In genomic region chr2:164014791-164015190, GRCh38 we compare ENCODE assay signal across 25 cellular contexts.
A peak's percentile ranks its signal among the peaks of the same experiment; 100 is the strongest.
DNase-seq lines count a peak whose midpoint lies in the region; ATAC-seq, FAIRE-seq and TF ChIP-seq lines count a peak whose summit lies in the region.
"Had no signal": no experiment of that assay in that cellular context is flagged by ENCODE, and none has a peak within 500 bp of the region (broad histone marks: within the 10 kb centered on the region; RNA-seq: fewer than 3 reads in every experiment).

No MANE protein-coding gene starts in this region.

- H4K20me1 ChIP-seq in BLaER1 (no peaks in the 10 kb centered on the region), astrocyte (ENCODE audit: insufficient read depth, low read length) (no peaks in the 10 kb centered on the region)

- H3K9me3 ChIP-seq in BLaER1, result 0 out of 2 replicates have a peak, but pooled peaks cover 3% of the 10 kb centered on the region
- H3K9me3 ChIP-seq in astrocyte (ENCODE audit: insufficient read depth, low read depth, low read length), result no peaks in the 10 kb centered on the region
- H3K9me3 ChIP-seq in mesenchymal stem cell (ENCODE audit: control insufficient read depth, low read length), result no peaks in the 10 kb centered on the region
- H3K9me3 ChIP-seq: A549, spleen, transverse colon had no signal

- peaks cover 28% of the 10 kb centered on the region for H3K4me1 Mint-ChIP-seq in astrocyte (ENCODE audit: low read depth, unreplicated experiment)
- H3K4me1 Mint-ChIP-seq: activated CD4-positive, alpha-beta memory T cell treated with anti-CD3 and anti-CD28 coated beads, Interleukin-2, amount 10 ng/mL, durations not matched to agents 7 days and 5 days; CD8-positive, alpha-beta memory T cell had no signal

- no peak for FAIRE-seq in astrocyte (lab: Jason Lieb, UNC)
- FAIRE-seq: A549, K562 had no signal

- no peak overlapping the region for H3K23ac ChIP-seq in mesenchymal stem cell (ENCODE audit: low read length in 2 of 2)

- no peak overlapping the region for H4K8ac ChIP-seq in mesenchymal stem cell (ENCODE audit: low read length)

- H3K36me3 ChIP-seq in BLaER1 (no peaks in the 10 kb centered on the region), astrocyte (ENCODE audit: insufficient read depth, low read length) (no peaks in the 10 kb centered on the region), mesenchymal stem cell (ENCODE audit: control insufficient read depth in 1 of 2, insufficient read depth in 2 of 2, low read depth in 1 of 2, low read length in 2 of 2) (no peaks in the 10 kb centered on the region)
- H3K36me3 ChIP-seq: spleen, transverse colon had no signal

- H3K9ac ChIP-seq in BLaER1 (no peak overlapping the region), astrocyte (ENCODE audit: low read length) (peak overlapping the region; percentile 14), mesenchymal stem cell (ENCODE audit: low read length) (peak overlapping the region; percentile 19)

- H3K9me3 Mint-ChIP-seq in astrocyte (ENCODE audit: unreplicated experiment), result no peaks in the 10 kb centered on the region

- H2BK5ac ChIP-seq in mesenchymal stem cell (ENCODE audit: low read depth, low read length, poor library complexity, severe bottlenecking), result no peak overlapping the region

- no peaks in the 10 kb centered on the region for H3K27me3 ChIP-seq in BLaER1
- H3K27me3 ChIP-seq in astrocyte (ENCODE audit: insufficient read depth, low read length), result no peaks in the 10 kb centered on the region
- no peaks in the 10 kb centered on the region for H3K27me3 ChIP-seq in mesenchymal stem cell (ENCODE audit: control insufficient read depth in 1 of 2, insufficient read depth in 1 of 2, low read length in 2 of 2)
- H3K27me3 ChIP-seq: spleen, transverse colon had no signal

- H3K4me1 ChIP-seq in BLaER1, result peaks cover 34% of the 10 kb centered on the region
- peaks cover 4% of the 10 kb centered on the region for H3K4me1 ChIP-seq in astrocyte (ENCODE audit: insufficient read depth, low read length)
- H3K4me1 ChIP-seq in mesenchymal stem cell (ENCODE audit: control insufficient read depth, insufficient read depth, low read depth, low read length), result peaks cover 4% of the 10 kb centered on the region
- H3K4me1 ChIP-seq: A549, spleen, transverse colon had no signal

- H3K14ac ChIP-seq in mesenchymal stem cell (ENCODE audit: low read length in 2 of 2), result no peak overlapping the region

- H2AFZ ChIP-seq in astrocyte (ENCODE audit: low read depth, low read length) (no peak overlapping the region), mesenchymal stem cell (ENCODE audit: low read depth, low read length) (no peak overlapping the region)

- no peak for DNase-seq in astrocyte (ENCODE audit: low read depth)
- DNase-seq in mesenchymal stem cell, result no peak
- DNase-seq in renal cortical epithelial cell (ENCODE audit: low read depth), result peak; percentile 35
- DNase-seq in pons (ENCODE audit: low spot score), result no peak
- DNase-seq in NCI-H2107 (lab: John Stamatoyannopoulos, UW), result no peak
- DNase-seq in NCI-H2081 treated with DMSO at 0.1 percent for 48 hours (lab: John Stamatoyannopoulos, UW), result no peak
- DNase-seq: activated CD4-positive, alpha-beta memory T cell treated with anti-CD3 and anti-CD28 coated beads, Interleukin-2, amount 10 ng/mL, durations not matched to agents 7 days and 5 days; activated CD4-positive, CD25-positive, alpha-beta regulatory T cell treated with anti-CD3 and anti-CD28 coated beads, Interleukin-2, amount 50 U/mL, for 72 hours; activated CD8-positive, alpha-beta memory T cell treated with anti-CD3 and anti-CD28 coated beads, Interleukin-2, amount 50 U/mL, for 4 hours; activated naive CD4-positive, alpha-beta T cell treated with Interleukin-2 at 50 U/mL for 16 hours; CD8-positive, alpha-beta memory T cell; effector CD4-positive, alpha-beta T cell; mesendoderm; NCI-H1694 treated with DMSO at 0.1 percent for 48 hours; NCI-H2171; NCI-H510A; spleen; stimulated activated CD8-positive, alpha-beta memory T cell treated with anti-CD3 and anti-CD28 coated beads, Interleukin-4, amount 100 ng/mL, for 48 hours; T-helper 2 cell; transverse colon had no signal

- no peaks in the 10 kb centered on the region for H3K27me3 Mint-ChIP-seq in astrocyte (ENCODE audit: low read depth, unreplicated experiment)
- H3K27me3 Mint-ChIP-seq: activated CD4-positive, alpha-beta memory T cell treated with anti-CD3 and anti-CD28 coated beads, Interleukin-2, amount 10 ng/mL, durations not matched to agents 7 days and 5 days; CD8-positive, alpha-beta memory T cell; stimulated activated naive CD8-positive, alpha-beta T cell treated with anti-CD3 and anti-CD28 coated beads, Interleukin-15, Interleukin-2, amounts not matched to agents 100 ng/mL and 50 ng/mL, for 24 hours had no signal

- no peaks in the 10 kb centered on the region for H3K79me2 ChIP-seq in astrocyte (ENCODE audit: insufficient read depth, low read length)

- no peak for TF ChIP-seq CTCF in astrocyte (IDR thresholded peaks at IDR 0.05; ENCODE audit: insufficient read depth, low read depth, low read length)

- H2BK15ac ChIP-seq in mesenchymal stem cell (ENCODE audit: low read depth, poor library complexity, severe bottlenecking), result no peak overlapping the region

- no peak overlapping the region for H3K4me3 ChIP-seq in BLaER1
- H3K4me3 ChIP-seq in astrocyte (ENCODE audit: insufficient read depth, low read depth, low read length), result no peak overlapping the region
- no peak overlapping the region for H3K4me3 ChIP-seq in mesenchymal stem cell (ENCODE audit: insufficient read depth in 1 of 2, low read depth in 1 of 2, low read length in 2 of 2)
- H3K4me3 ChIP-seq: A549, K562, spleen, transverse colon had no signal

- H3K79me1 ChIP-seq in mesenchymal stem cell (replicated peaks; ENCODE audit: low read length, poor library complexity, severe bottlenecking), result no peaks in the 10 kb centered on the region

- H2BK12ac ChIP-seq in mesenchymal stem cell (ENCODE audit: low read length in 2 of 2), result no peak overlapping the region

- H3K27ac ChIP-seq in BLaER1 (peak overlapping the region; percentile 69), astrocyte (ENCODE audit: low read depth, low read length) (peak overlapping the region; percentile 62), mesenchymal stem cell (ENCODE audit: low read length, poor library complexity, severe bottlenecking) (peak overlapping the region; percentile 96)
- H3K27ac ChIP-seq: A549, spleen had no signal

- H3K18ac ChIP-seq in mesenchymal stem cell (ENCODE audit: low read depth in 1 of 2, low read length in 2 of 2), result no peak overlapping the region

- no peak for ATAC-seq in HG03439 (IDR thresholded peaks at IDR 0.05; ENCODE audit: unreplicated experiment)
- ATAC-seq: A549, K562 had no signal

- peaks cover 1% of the 10 kb centered on the region for H3K36me3 Mint-ChIP-seq in astrocyte (ENCODE audit: low read depth, unreplicated experiment)
- H3K36me3 Mint-ChIP-seq: CD8-positive, alpha-beta memory T cell had no signal

- no peak overlapping the region for H4K91ac ChIP-seq in mesenchymal stem cell (ENCODE audit: low read length)

- WGBS in mesenchymal stem cell, result no CpG with 5 or more reads among the region's 1 CpG

- H3K27ac Mint-ChIP-seq in astrocyte (ENCODE audit: unreplicated experiment), result peak overlapping the region; percentile 63
- H3K27ac Mint-ChIP-seq: activated CD4-positive, alpha-beta memory T cell treated with anti-CD3 and anti-CD28 coated beads, Interleukin-2, amount 10 ng/mL, durations not matched to agents 7 days and 5 days; CD8-positive, alpha-beta memory T cell; stimulated activated naive CD8-positive, alpha-beta T cell treated with anti-CD3 and anti-CD28 coated beads, Interleukin-15, Interleukin-2, amounts not matched to agents 100 ng/mL and 50 ng/mL, for 24 hours had no signal

- H3K4me2 ChIP-seq in BLaER1 (peak overlapping the region; percentile 68), astrocyte (ENCODE audit: low read length) (peak overlapping the region; percentile 55), mesenchymal stem cell (ENCODE audit: low read length, poor library complexity, severe bottlenecking) (no peak overlapping the region)
- H3K4me2 ChIP-seq: A549 had no signal

- no peak overlapping the region for H3K4ac ChIP-seq in mesenchymal stem cell (ENCODE audit: low read depth in 1 of 2, low read length in 2 of 2)

- H2BK120ac ChIP-seq in mesenchymal stem cell (ENCODE audit: low read depth, low read length), result no peak overlapping the region

- H3K4me3 Mint-ChIP-seq in astrocyte (ENCODE audit: unreplicated experiment), result no peak overlapping the region
- H3K4me3 Mint-ChIP-seq: activated CD4-positive, alpha-beta memory T cell treated with anti-CD3 and anti-CD28 coated beads, Interleukin-2, amount 10 ng/mL, durations not matched to agents 7 days and 5 days; CD8-positive, alpha-beta memory T cell; stimulated activated naive CD8-positive, alpha-beta T cell treated with anti-CD3 and anti-CD28 coated beads, Interleukin-15, Interleukin-2, amounts not matched to agents 100 ng/mL and 50 ng/mL, for 24 hours had no signal

- H2AK5ac ChIP-seq in mesenchymal stem cell (ENCODE audit: low read length, severe bottlenecking), result no peak overlapping the region
